ENCODE assay signal across 8 cellular contexts in genomic region chr11:88529426-88529825, GRCh38.
"Had no signal": no experiment of that assay in that cellular context is flagged by ENCODE, and none has a peak within 500 bp of the region (broad histone marks: within the 10 kb centered on the region; RNA-seq: fewer than 3 reads in every experiment).

No MANE protein-coding gene starts in this region.

- H3K4me3 Mint-ChIP-seq: HFFc6 had no signal

- H3K27ac Mint-ChIP-seq: HFFc6 had no signal

- ATAC-seq: HCT116, K562 had no signal

- DNase-seq: GM23248, GOT3, H7, HFFc6, IMR-90, KG1 had no signal
